Comparison of ENCODE assay signal across 18 cellular contexts in the genomic region with DNA sequence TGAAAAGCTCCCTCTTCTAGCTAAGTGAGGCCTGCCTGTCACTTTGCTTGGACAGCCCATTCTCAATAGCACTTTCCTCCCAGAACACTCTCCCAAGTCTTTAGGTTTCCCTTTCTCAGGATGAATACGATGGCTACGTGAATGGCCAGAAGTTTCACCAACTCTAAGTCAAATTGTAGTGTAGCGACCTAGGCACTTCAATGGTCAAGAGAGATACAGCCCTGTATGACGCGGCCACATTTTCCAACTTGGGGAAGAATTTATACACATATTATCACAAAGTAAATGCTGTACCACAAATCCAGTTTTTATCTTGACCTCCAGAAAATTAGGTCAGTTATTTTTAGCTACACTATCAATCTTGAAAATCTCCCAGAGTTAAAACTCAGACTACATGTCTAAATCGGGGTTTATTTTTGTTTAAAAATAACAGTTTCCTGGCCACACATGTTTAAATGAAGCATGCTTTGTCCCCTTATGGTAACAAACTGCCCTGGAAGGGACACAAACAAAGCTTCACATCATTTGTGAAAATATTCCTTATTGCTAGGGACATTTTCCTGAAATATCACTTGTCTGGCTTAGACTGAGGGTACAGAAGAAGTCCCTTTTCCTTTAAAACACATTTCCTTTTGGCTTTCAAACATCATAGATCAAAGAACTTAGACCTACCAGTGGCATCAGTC.
DNase-seq lines count a peak whose midpoint lies in the region; ATAC-seq and TF ChIP-seq lines count a peak whose summit lies in the region.
"Had no signal": no experiment of that assay in that cellular context is flagged by ENCODE, and none has a peak within 500 bp of the region (broad histone marks: within the 10 kb centered on the region; RNA-seq: fewer than 3 reads in every experiment).

No MANE protein-coding gene starts in this region.

- H3K4me1 ChIP-seq in cardiac muscle cell (ENCODE audit: low read depth): peaks cover 7% of the 10 kb centered on the region
- H3K4me1 ChIP-seq in psoas muscle: peaks cover 4% of the 10 kb centered on the region
- peaks cover 13% of the 10 kb centered on the region for H3K4me1 ChIP-seq in upper lobe of right lung
- no peaks in the 10 kb centered on the region for H3K4me1 ChIP-seq in colonic mucosa

- 69 to 75% (median 69%) methylated on average over 6 of the region's 6 CpGs for WGBS in psoas muscle, 3 donors

- peak in 1 of 2 donors; percentile 9 for DNase-seq in cardiac muscle cell (ENCODE audit: low read depth in 1 of 2, low spot score in 1 of 2)
- DNase-seq in left cardiac atrium: no peak
- no peak for DNase-seq in left ventricle myocardium superior
- no peak for DNase-seq in psoas muscle
- DNase-seq in upper lobe of right lung: no peak
- no peak for DNase-seq in colonic mucosa
- no peak for DNase-seq in MG63
- DNase-seq in stimulated activated CD8-positive, alpha-beta memory T cell treated with anti-CD3 and anti-CD28 coated beads, Interleukin-4, amount 100 ng/mL, for 48 hours: no peak
- DNase-seq: activated B cell treated with CpG ODN at 0.5 μM for 24 hours; activated naive CD8-positive, alpha-beta T cell treated with anti-CD3 and anti-CD28 coated beads for 36 hours; effector memory CD8-positive, alpha-beta T cell; GDM1; hippocampal formation; NCI-H1105 treated with DMSO at 0.1 percent for 48 hours; NCI-H524 treated with DMSO at 0.1 percent for 48 hours; nucleus accumbens; stimulated activated CD4-positive, alpha-beta T cell treated with anti-CD3 and anti-CD28 coated beads, Interleukin-2, amount 100 ng/mL, for 24 hours had no signal

- no peaks in the 10 kb centered on the region for H3K27me3 ChIP-seq in cardiac muscle cell
- no peaks in the 10 kb centered on the region for H3K27me3 ChIP-seq in psoas muscle (ENCODE audit: insufficient read depth in 3 of 3, low read length in 2 of 3)
- no peaks in the 10 kb centered on the region for H3K27me3 ChIP-seq in upper lobe of right lung
- H3K27me3 ChIP-seq in colonic mucosa: no peaks in the 10 kb centered on the region
- H3K27me3 ChIP-seq in MG63: no peaks in the 10 kb centered on the region
- H3K27me3 ChIP-seq: BLaER1 treated with 17β-estradiol and CSF1 and Interleukin-3, amounts not matched to agents 10 nM and 100 nM had no signal

- H3K9me3 ChIP-seq in cardiac muscle cell (ENCODE audit: low read depth) (no peaks in the 10 kb centered on the region), psoas muscle (no peaks in the 10 kb centered on the region), upper lobe of right lung (no peaks in the 10 kb centered on the region), colonic mucosa (no peaks in the 10 kb centered on the region), MG63 (no peaks in the 10 kb centered on the region)

- H3K27ac ChIP-seq in cardiac muscle cell (peak overlapping the region; percentile 75), psoas muscle (peak overlapping the region; percentile 19), upper lobe of right lung (peak overlapping the region; percentile 39), colonic mucosa (no peak overlapping the region)

- no peak overlapping the region for H3K4me3 ChIP-seq in cardiac muscle cell
- no peak overlapping the region for H3K4me3 ChIP-seq in psoas muscle
- H3K4me3 ChIP-seq in upper lobe of right lung: no peak overlapping the region
- H3K4me3 ChIP-seq in colonic mucosa: no peak overlapping the region
- no peak overlapping the region for H3K4me3 ChIP-seq in MG63
- H3K4me3 ChIP-seq: BLaER1 treated with 17β-estradiol and CSF1 and Interleukin-3, amounts not matched to agents 10 nM and 100 nM had no signal

- no peak overlapping the region for H3K9ac ChIP-seq in colonic mucosa (ENCODE audit: low read depth in 2 of 2, low read length in 2 of 2)
- H3K9ac ChIP-seq: BLaER1 treated with 17β-estradiol and CSF1 and Interleukin-3, amounts not matched to agents 10 nM and 100 nM had no signal

- H3K36me3 ChIP-seq in cardiac muscle cell (no peaks in the 10 kb centered on the region), psoas muscle (ENCODE audit: insufficient read depth in 1 of 2, low read depth in 1 of 2) (no peaks in the 10 kb centered on the region), upper lobe of right lung (no peaks in the 10 kb centered on the region), colonic mucosa (no peaks in the 10 kb centered on the region), MG63 (peaks cover 15% of the 10 kb centered on the region)

- ATAC-seq in left cardiac atrium (no peak), left ventricle myocardium superior (peak; percentile 19), psoas muscle (no peak), upper lobe of right lung (no peak)
- ATAC-seq: effector memory CD8-positive, alpha-beta T cell had no signal

- TF ChIP-seq CTCF in cardiac muscle cell (IDR thresholded peaks at IDR 0.05; ENCODE audit: low read depth, low read length) (no peak), psoas muscle (IDR thresholded peaks at IDR 0.05) (no peak), upper lobe of right lung (IDR thresholded peaks at IDR 0.05) (no peak), colonic mucosa (IDR thresholded peaks at IDR 0.05) (no peak)

- intact Hi-C loops in left cardiac atrium (cut with DNase I): no loop called here
- intact Hi-C loops in left ventricle myocardium superior (cut with micrococcal nuclease): no loop called here
- intact Hi-C loops in psoas muscle (cut with DNase I): no loop called here
- intact Hi-C loops in upper lobe of right lung (cut with DNase I): no loop called here
- intact Hi-C loops in colonic mucosa (cut with DNase I): no loop called here
